ENCODE assay signal across 8 cellular contexts in the genomic region with DNA sequence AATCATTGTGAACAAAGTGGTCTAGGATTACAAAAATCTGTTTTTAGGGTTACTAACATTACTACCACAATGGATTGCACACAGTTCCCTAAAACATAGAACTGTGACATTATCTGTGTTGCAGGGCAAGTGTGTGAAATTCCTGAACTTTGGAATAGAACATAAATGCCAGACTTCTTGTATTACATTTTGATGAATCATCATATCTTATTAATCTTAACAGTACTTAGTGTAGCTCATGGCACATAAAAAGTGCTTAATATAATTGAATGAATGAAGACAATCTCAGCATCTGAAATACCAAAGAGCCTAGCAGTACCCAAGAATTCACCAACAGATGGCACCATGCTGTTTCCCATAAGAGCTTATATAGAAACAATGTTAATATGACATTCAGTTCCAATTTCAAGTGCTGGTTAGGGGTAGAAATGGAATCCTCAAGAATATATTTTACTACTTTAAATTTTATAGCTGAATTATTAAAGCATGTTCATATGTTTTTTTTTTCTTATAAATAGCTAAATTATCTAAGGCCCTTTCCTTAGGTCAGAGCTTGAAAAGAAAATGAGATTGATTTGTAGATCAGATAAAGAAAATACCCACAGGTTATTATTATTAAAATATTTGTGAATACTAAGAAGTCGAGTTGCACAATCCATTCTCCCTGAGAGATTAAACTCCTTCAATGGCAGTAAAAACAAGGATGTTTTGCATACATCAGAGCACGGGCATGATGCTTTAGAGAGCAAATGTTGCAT. TPM values are rescaled to one million over a fixed set of nuclear protein-coding genes. Genes with fewer than 3 reads are reported as not detected.
DNase-seq lines count a peak whose midpoint lies in the region; ATAC-seq and TF ChIP-seq lines count a peak whose summit lies in the region.

No MANE protein-coding gene starts in this region.

- H3K36me3 ChIP-seq in heart right ventricle: no peaks in the 10 kb centered on the region
- H3K36me3 ChIP-seq in thoracic aorta: no peaks in the 10 kb centered on the region

- 52 to 62% methylated on average over 2 of the region's 2 CpGs for WGBS in heart right ventricle, 2 donors

- H3K27me3 ChIP-seq in heart right ventricle: no peaks in the 10 kb centered on the region
- no peaks in the 10 kb centered on the region for H3K27me3 ChIP-seq in thoracic aorta (replicated peaks; ENCODE audit: insufficient read depth)

- ATAC-seq in GM18498 (IDR thresholded peaks at IDR 0.05; ENCODE audit: unreplicated experiment): peak; percentile 53
- ATAC-seq in heart right ventricle: peak in 6 of 8 donors; percentile 38 to 58 (median 50)
- no peak for ATAC-seq in thoracic aorta (ENCODE audit: insufficient number of reproducible peaks, low FRiP score, low read depth)
- ATAC-seq in HG03095 (IDR thresholded peaks at IDR 0.05; ENCODE audit: unreplicated experiment): no peak

- peak; percentile 70 for TF ChIP-seq RAD21 in Ishikawa (IDR thresholded peaks at IDR 0.05; ENCODE audit: low read depth)

- H3K9me3 ChIP-seq in heart right ventricle: no peaks in the 10 kb centered on the region
- no peaks in the 10 kb centered on the region for H3K9me3 ChIP-seq in thoracic aorta

- intact Hi-C loops in heart right ventricle (cut with DNase I): loop anchor here in 8 of 10 donors (1.0 to 10.0 kb wide), 6 partner anchors 87 to 151 kb away; no protein-coding TSS in a partner anchor

- H3K4me1 ChIP-seq in heart right ventricle (no peaks in the 10 kb centered on the region), thoracic aorta (ENCODE audit: control insufficient read depth in 1 of 2, low read depth in 2 of 2) (no peaks in the 10 kb centered on the region)

- peak; percentile 59 for TF ChIP-seq CTCF in AG09319 (IDR thresholded peaks at IDR 0.05; ENCODE audit: low read depth, low read length)
- TF ChIP-seq CTCF in VCaP (conservative IDR thresholded peaks at IDR 0.05): peak; percentile 93
- TF ChIP-seq CTCF in heart right ventricle (IDR thresholded peaks at IDR 0.05): peak; percentile 27 to 77 (median 63)
- peak; percentile 45 for TF ChIP-seq CTCF in thoracic aorta (IDR thresholded peaks at IDR 0.05)

- TF ChIP-seq EP300 in Ishikawa (IDR thresholded peaks at IDR 0.05; ENCODE audit: borderline replicate concordance): no peak

- no peak overlapping the region for H3K27ac ChIP-seq in VCaP
- no peak overlapping the region for H3K27ac ChIP-seq in heart right ventricle
- no peak overlapping the region for H3K27ac ChIP-seq in thoracic aorta

- DNase-seq in AG09319 (ENCODE audit: extremely low read depth, low read depth) (peak; percentile 3), heart right ventricle (peak in 1 of 2 donors; percentile 30), thoracic aorta (ENCODE audit: low spot score) (no peak), NCI-H2196 (lab: John Stamatoyannopoulos, UW; ENCODE audit: unreplicated experiment) (no peak)

- H3K4me3 ChIP-seq in heart right ventricle (no peak overlapping the region), thoracic aorta (no peak overlapping the region)

TF ChIP-seq in Ishikawa, 13 proteins besides CTCF, POLR2A, EP300 and RAD21:
- TF ChIP-seq ZBTB7A (IDR thresholded peaks at IDR 0.05; ENCODE audit: low read depth) (no peak), YY1 (IDR thresholded peaks at IDR 0.05; ENCODE audit: low read depth) (no peak), CEBPB (IDR thresholded peaks at IDR 0.05) (no peak), TAF1 (IDR thresholded peaks at IDR 0.05; ENCODE audit: low read depth) (no peak)
- TF ChIP-seq, protein P1, sequence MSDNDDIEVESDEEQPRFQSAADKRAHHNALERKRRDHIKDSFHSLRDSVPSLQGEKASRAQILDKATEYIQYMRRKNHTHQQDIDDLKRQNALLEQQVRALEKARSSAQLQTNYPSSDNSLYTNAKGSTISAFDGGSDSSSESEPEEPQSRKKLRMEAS (IDR thresholded peaks at IDR 0.05): no peak
- TF ChIP-seq, protein P2, sequence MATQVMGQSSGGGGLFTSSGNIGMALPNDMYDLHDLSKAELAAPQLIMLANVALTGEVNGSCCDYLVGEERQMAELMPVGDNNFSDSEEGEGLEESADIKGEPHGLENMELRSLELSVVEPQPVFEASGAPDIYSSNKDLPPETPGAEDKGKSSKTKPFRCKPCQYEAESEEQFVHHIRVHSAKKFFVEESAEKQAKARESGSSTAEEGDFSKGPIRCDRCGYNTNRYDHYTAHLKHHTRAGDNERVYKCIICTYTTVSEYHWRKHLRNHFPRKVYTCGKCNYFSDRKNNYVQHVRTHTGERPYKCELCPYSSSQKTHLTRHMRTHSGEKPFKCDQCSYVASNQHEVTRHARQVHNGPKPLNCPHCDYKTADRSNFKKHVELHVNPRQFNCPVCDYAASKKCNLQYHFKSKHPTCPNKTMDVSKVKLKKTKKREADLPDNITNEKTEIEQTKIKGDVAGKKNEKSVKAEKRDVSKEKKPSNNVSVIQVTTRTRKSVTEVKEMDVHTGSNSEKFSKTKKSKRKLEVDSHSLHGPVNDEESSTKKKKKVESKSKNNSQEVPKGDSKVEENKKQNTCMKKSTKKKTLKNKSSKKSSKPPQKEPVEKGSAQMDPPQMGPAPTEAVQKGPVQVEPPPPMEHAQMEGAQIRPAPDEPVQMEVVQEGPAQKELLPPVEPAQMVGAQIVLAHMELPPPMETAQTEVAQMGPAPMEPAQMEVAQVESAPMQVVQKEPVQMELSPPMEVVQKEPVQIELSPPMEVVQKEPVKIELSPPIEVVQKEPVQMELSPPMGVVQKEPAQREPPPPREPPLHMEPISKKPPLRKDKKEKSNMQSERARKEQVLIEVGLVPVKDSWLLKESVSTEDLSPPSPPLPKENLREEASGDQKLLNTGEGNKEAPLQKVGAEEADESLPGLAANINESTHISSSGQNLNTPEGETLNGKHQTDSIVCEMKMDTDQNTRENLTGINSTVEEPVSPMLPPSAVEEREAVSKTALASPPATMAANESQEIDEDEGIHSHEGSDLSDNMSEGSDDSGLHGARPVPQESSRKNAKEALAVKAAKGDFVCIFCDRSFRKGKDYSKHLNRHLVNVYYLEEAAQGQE (IDR thresholded peaks at IDR 0.05; ENCODE audit: low read depth): no peak
- TF ChIP-seq, protein P3, sequence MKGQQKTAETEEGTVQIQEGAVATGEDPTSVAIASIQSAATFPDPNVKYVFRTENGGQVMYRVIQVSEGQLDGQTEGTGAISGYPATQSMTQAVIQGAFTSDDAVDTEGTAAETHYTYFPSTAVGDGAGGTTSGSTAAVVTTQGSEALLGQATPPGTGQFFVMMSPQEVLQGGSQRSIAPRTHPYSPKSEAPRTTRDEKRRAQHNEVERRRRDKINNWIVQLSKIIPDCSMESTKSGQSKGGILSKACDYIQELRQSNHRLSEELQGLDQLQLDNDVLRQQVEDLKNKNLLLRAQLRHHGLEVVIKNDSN (IDR thresholded peaks at IDR 0.05): no peak

RNA-seq across cellular contexts. Expression of a gene that starts 25.8 kb away (rescaled TPM):
- 1 to 10 TPM; 1.5 to 8.8 (median 2.8) TPM for total RNA-seq in heart right ventricle
- 10 to 100 TPM; 14.9 to 19.0 TPM for polyA plus RNA-seq in heart right ventricle
- total RNA-seq in thoracic aorta: 10 to 100 TPM; 15.0 to 30.1 TPM

Comparison
In these comparisons a context has a peak if more than half of its experiments do, and no peak if none do; other contexts are left out.
1. ATAC-seq: peak in GM18498 (single experiment) and heart right ventricle (6 of 8); none in thoracic aorta (single experiment) and HG03095 (single experiment).
2. Peak in every context shown above with its lines, with median percentiles within 50 percentile points of each other: CTCF ChIP-seq.